In the genomic region with DNA sequence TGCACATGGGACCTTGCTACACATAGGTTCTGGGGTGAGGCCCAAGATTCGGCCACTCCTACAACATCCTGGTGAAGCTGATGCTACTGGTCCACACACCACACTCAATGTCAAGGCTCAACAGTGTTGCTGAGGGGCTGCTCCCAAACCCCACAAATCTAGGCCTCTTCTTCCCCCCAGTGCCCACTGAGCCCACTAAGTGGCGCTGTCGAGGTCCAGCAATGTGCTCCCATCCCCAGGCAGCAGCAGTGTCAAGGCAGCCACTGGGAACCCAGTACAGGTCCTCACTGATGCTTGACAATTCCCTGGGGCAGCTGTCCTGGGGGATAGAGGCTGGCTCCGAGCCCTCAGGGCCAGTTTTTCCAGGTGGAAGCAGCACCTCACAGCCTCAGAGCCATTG, we compare ENCODE assay signal across 10 cellular contexts. TPM values are rescaled to one million over a fixed set of nuclear protein-coding genes. Genes with fewer than 3 reads are reported as not detected.
DNase-seq lines count a peak whose midpoint lies in the region; ATAC-seq and TF ChIP-seq lines count a peak whose summit lies in the region.
"Had no signal": no experiment of that assay in that cellular context is flagged by ENCODE, and none has a peak within 500 bp of the region (broad histone marks: within the 10 kb centered on the region; RNA-seq: fewer than 3 reads in every experiment).

No MANE protein-coding gene starts in this region.

- TF ChIP-seq POLR2A in tibial nerve (IDR thresholded peaks at IDR 0.05) = no peak

- H3K27me3 Mint-ChIP-seq in endothelial cell (ENCODE audit: unreplicated experiment) = peaks cover 2% of the 10 kb centered on the region

- no peak overlapping the region for H3K4me3 ChIP-seq in AG04450 (ENCODE audit: low read depth, low read length)
- no peak overlapping the region for H3K4me3 ChIP-seq in OCI-LY3 (ENCODE audit: low read length)
- no peak overlapping the region for H3K4me3 ChIP-seq in tibial nerve

- DNase-seq in AG04450 (ENCODE audit: low read depth, low spot score) = no peak
- DNase-seq in GM10266 (ENCODE audit: extremely low spot score) = peak; percentile 43
- peak; percentile 76 for DNase-seq in endothelial cell (ENCODE audit: low spot score)
- DNase-seq in tibial nerve (ENCODE audit: low spot score in 2 of 2) = no peak
- DNase-seq in NCI-H2171 treated with DMSO at 0.1 percent for 48 hours (lab: John Stamatoyannopoulos, UW) = no peak
- DNase-seq: NK-92 treated with Interleukin-12 subunit alpha and Interleukin-12 subunit beta, amount 100 ng/mL, for 24 hours had no signal

- H3K9ac ChIP-seq in OCI-LY3 (ENCODE audit: low read length) = no peak overlapping the region

- TF ChIP-seq CTCF in AG04450 (IDR thresholded peaks at IDR 0.05; ENCODE audit: low read depth, low read length) (peak; percentile 39), GM10266 (IDR thresholded peaks at IDR 0.05; ENCODE audit: control insufficient read depth, insufficient read depth, low read depth, missing control alignments) (peak; percentile 61), OCI-LY3 (IDR thresholded peaks at IDR 0.05; ENCODE audit: low read depth, low read length) (peak; percentile 77), endothelial cell (IDR thresholded peaks at IDR 0.05; ENCODE audit: unreplicated experiment) (peak; percentile 61), tibial nerve (IDR thresholded peaks at IDR 0.05) (no peak)

- H3K27ac Mint-ChIP-seq in endothelial cell (ENCODE audit: unreplicated experiment) = no peak overlapping the region

- POLR2A ChIA-PET in AG04450 (lab: Yijun Ruan, JAX) = no interaction called here

- H3K4me2 ChIP-seq in OCI-LY3 (ENCODE audit: low read length) = no peak overlapping the region

- H3K79me2 ChIP-seq in OCI-LY3 (ENCODE audit: low read length) = no peaks in the 10 kb centered on the region

- H3K27me3 ChIP-seq in AG04450 (ENCODE audit: control insufficient read depth, insufficient read depth, low read length) (peaks cover 2% of the 10 kb centered on the region), OCI-LY3 (ENCODE audit: low read depth, low read length) (no peaks in the 10 kb centered on the region), tibial nerve (no peaks in the 10 kb centered on the region)

- H2AFZ ChIP-seq in OCI-LY3 (ENCODE audit: low read depth, low read length) = no peak overlapping the region

- WGBS in tibial nerve, 2 donors = 48 to 70% methylated on average over 2 to 4 of the region's 4 CpGs

- no peaks in the 10 kb centered on the region for H3K36me3 ChIP-seq in OCI-LY3 (replicated peaks; ENCODE audit: low read depth, low read length)
- H3K36me3 ChIP-seq in tibial nerve = peaks cover 0 to 7% (median 0%) of the 10 kb centered on the region in 3 donors

- H3K9me3 ChIP-seq in AG04450 (ENCODE audit: control insufficient read depth, insufficient read depth, low read length) = no peaks in the 10 kb centered on the region
- no peaks in the 10 kb centered on the region for H3K9me3 ChIP-seq in OCI-LY3 (ENCODE audit: insufficient read depth, low read length)
- H3K9me3 ChIP-seq in tibial nerve = no peaks in the 10 kb centered on the region

- no peak for ATAC-seq in HG03457 (IDR thresholded peaks at IDR 0.05; ENCODE audit: unreplicated experiment)
- ATAC-seq in GM18498 (IDR thresholded peaks at IDR 0.05; ENCODE audit: unreplicated experiment) = no peak

- H4K20me1 ChIP-seq in OCI-LY3 (ENCODE audit: insufficient read depth, low read length) = no peaks in the 10 kb centered on the region

- H3K36me3 Mint-ChIP-seq in endothelial cell (ENCODE audit: low read depth, unreplicated experiment) = peaks cover 4% of the 10 kb centered on the region

- no peaks in the 10 kb centered on the region for H3K9me3 Mint-ChIP-seq in endothelial cell (ENCODE audit: unreplicated experiment)

- peaks cover 4% of the 10 kb centered on the region for H3K4me1 Mint-ChIP-seq in endothelial cell (ENCODE audit: unreplicated experiment)

- CTCF ChIA-PET in AG04450 (lab: Charles Lee) = no interaction called here

- no peak for TF ChIP-seq EP300 in tibial nerve (IDR thresholded peaks at IDR 0.05)

- H3K4me3 Mint-ChIP-seq in endothelial cell (ENCODE audit: unreplicated experiment) = no peak overlapping the region

- H3K4me1 ChIP-seq in OCI-LY3 (ENCODE audit: low read length) (no peaks in the 10 kb centered on the region), tibial nerve (no peaks in the 10 kb centered on the region)

- H3K27ac ChIP-seq in AG04450 (ENCODE audit: low read depth, low read length) (no peak overlapping the region), OCI-LY3 (ENCODE audit: low read length) (no peak overlapping the region), tibial nerve (no peak overlapping the region)

RNA-seq across cellular contexts. Expression of a gene that starts 21.5 kb away (rescaled TPM):
- polyA plus RNA-seq in AG04450 (2011; rRNA removed) = 0.63 and 1.4 TPM in 2 replicates
- 0.74 and 1.8 TPM in 2 replicates for polyA minus RNA-seq in AG04450 (2011; rRNA and poly(A)+ RNA removed)
- 1.4 TPM for total RNA-seq in endothelial cell (ENCODE audit: unreplicated experiment)
- total RNA-seq in tibial nerve = 1 to 10 TPM in 3 of 4 donors, under 1 TPM in 1; 0.44 to 2.7 (median 1.8) TPM
- polyA plus RNA-seq: neural cell had no signal

Comparison
In these comparisons a context has a peak if more than half of its experiments do, and no peak if none do; other contexts are left out.
1. DNase-seq: peak in GM10266 (single experiment) and endothelial cell (single experiment); none in AG04450 (single experiment), tibial nerve (0 of 2) and NCI-H2171 treated with DMSO at 0.1 percent for 48 hours (single experiment).
2. CTCF ChIP-seq: peak in AG04450 (single experiment), GM10266 (single experiment), OCI-LY3 (single experiment) and endothelial cell (single experiment); none in tibial nerve (0 of 5).